In genomic region chr9:107178302-107178701, GRCh38 we compare ENCODE assay signal across 21 cellular contexts.
"Had no signal": no experiment of that assay in that cellular context is flagged by ENCODE, and none has a peak within 500 bp of the region (broad histone marks: within the 10 kb centered on the region; RNA-seq: fewer than 3 reads in every experiment).

No MANE protein-coding gene starts in this region.

- H3K4me3 ChIP-seq: coronary artery, heart right ventricle, lower lobe of right lung, sigmoid colon, thoracic aorta, upper lobe of left lung had no signal

- H3K27me3 ChIP-seq: brain microvascular endothelial cell, heart right ventricle, sigmoid colon, upper lobe of left lung had no signal

- DNase-seq: activated CD4-positive, alpha-beta T cell treated with anti-CD3 and anti-CD28 coated beads, Interleukin-2, amount 10 ng/mL, durations not matched to agents 24 days and 14 days; activated CD8-positive, alpha-beta T cell treated with anti-CD3 and anti-CD28 coated beads for 36 hours; activated effector memory CD4-positive, alpha-beta T cell treated with Interleukin-2 at 50 U/mL for 16 hours; activated naive CD4-positive, alpha-beta T cell treated with anti-CD3 and anti-CD28 coated beads, Interleukin-2, amount 10 ng/mL, durations not matched to agents 7 days and 5 days; activated naive CD8-positive, alpha-beta T cell treated with anti-CD3 and anti-CD28 coated beads, Interleukin-2, amount 50 U/mL, for 24 hours; activated T-cell treated with anti-CD3 and anti-CD28 coated beads, Interleukin-2, amount 50 U/mL, for 4 hours; aorta; brain microvascular endothelial cell; erythroblast; heart right ventricle; immature natural killer cell; left cardiac atrium; lower lobe of right lung; natural killer cell; sigmoid colon; stimulated activated naive B cell treated with anti-CD40 and anti-IgM and Interleukin-4, amounts not matched to agents 10 μg/mL and 1 μg/mL and 100 μg/mL, for 72 hours; T1000; upper lobe of left lung had no signal

- H3K4me1 ChIP-seq: lower lobe of right lung, parathyroid adenoma, upper lobe of left lung had no signal

- ATAC-seq: activated CD8-positive, alpha-beta T cell treated with anti-CD3 and anti-CD28 coated beads for 36 hours; activated naive CD8-positive, alpha-beta T cell treated with anti-CD3 and anti-CD28 coated beads, Interleukin-2, amount 50 U/mL, for 24 hours; activated T-cell treated with anti-CD3 and anti-CD28 coated beads, Interleukin-2, amount 50 U/mL, for 4 hours; heart right ventricle; left cardiac atrium; lower lobe of right lung; natural killer cell; stimulated activated naive B cell treated with anti-CD40 and anti-IgM and Interleukin-4, amounts not matched to agents 10 μg/mL and 1 μg/mL and 100 μg/mL, for 72 hours had no signal

- H3K36me3 ChIP-seq: brain microvascular endothelial cell, heart right ventricle, lower lobe of right lung, sigmoid colon, thoracic aorta, upper lobe of left lung had no signal

- H3K27ac ChIP-seq: brain microvascular endothelial cell, coronary artery, heart right ventricle, lower lobe of right lung, parathyroid adenoma, sigmoid colon, thoracic aorta, upper lobe of left lung had no signal
